In the genomic region with DNA sequence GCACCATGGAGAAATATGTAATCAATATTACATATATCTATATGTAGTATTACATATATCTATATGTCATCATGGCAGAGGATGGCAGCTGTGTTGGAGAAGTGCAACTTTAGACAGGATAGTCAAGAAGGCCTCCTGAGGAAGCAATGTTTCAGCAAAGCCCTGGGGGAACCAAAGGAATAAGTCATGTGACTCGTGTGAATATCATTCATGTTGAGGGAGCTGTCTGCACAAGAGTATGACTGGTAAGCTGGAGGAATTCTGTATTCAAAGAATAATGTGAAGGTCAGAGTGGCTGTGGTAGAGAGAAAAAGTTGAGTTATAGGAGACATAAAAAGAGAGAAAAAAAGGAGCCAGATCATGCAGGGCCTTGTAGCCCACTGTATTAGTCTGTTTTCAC, we compare ENCODE assay signal across 21 cellular contexts.
"Had no signal": no experiment of that assay in that cellular context is flagged by ENCODE, and none has a peak within 500 bp of the region (broad histone marks: within the 10 kb centered on the region; RNA-seq: fewer than 3 reads in every experiment).

No MANE protein-coding gene starts in this region.

- ATAC-seq: left cardiac atrium had no signal

- H3K9me3 ChIP-seq: neutrophil, ovary, prostate gland, right atrium auricular region, thoracic aorta, vagina had no signal

- H3K27ac ChIP-seq: cardiac muscle cell, neutrophil, ovary, prostate gland, right atrium auricular region, thoracic aorta, vagina had no signal

- FAIRE-seq: endometrium had no signal

- H3K27me3 ChIP-seq: cardiac muscle cell, neutrophil, ovary, right atrium auricular region, vagina had no signal

- H3K4me1 ChIP-seq: prostate gland, right atrium auricular region, vagina had no signal

- H3K4me3 ChIP-seq: cardiac muscle cell, ovary, prostate gland, right atrium auricular region, thoracic aorta, vagina had no signal

- DNase-seq: activated CD4-positive, alpha-beta T cell treated with anti-CD3 and anti-CD28 coated beads for 1 hour; activated CD4-positive, alpha-beta T cell treated with anti-CD3 and anti-CD28 coated beads, Interleukin-2, amount 50 U/mL, for 1 hour; activated CD8-positive, alpha-beta memory T cell treated with anti-CD3 and anti-CD28 coated beads for 24 hours; activated CD8-positive, alpha-beta memory T cell treated with anti-CD3 and anti-CD28 coated beads, Interleukin-2, amount 50 U/mL, for 4 hours; activated naive CD4-positive, alpha-beta T cell treated with Interleukin-2 at 50 U/mL for 16 hours; activated naive CD8-positive, alpha-beta T cell treated with anti-CD3 and anti-CD28 coated beads for 36 hours; activated T-cell treated with anti-CD3 and anti-CD28 coated beads, Interleukin-2, amount 50 U/mL, for 24 hours; amniotic stem cell; effector CD4-positive, alpha-beta T cell; left cardiac atrium; ovary; stimulated activated CD4-positive, alpha-beta T cell treated with anti-CD3 and anti-CD28 coated beads, Interleukin-4, amount 100 ng/mL, for 24 hours; stimulated activated naive CD4-positive, alpha-beta T cell treated with Interleukin-2 at 50 U/mL for 16 hours; T-helper 9 cell had no signal

- H3K36me3 ChIP-seq: cardiac muscle cell, neutrophil, ovary, prostate gland, right atrium auricular region, thoracic aorta, vagina had no signal
